ENCODE assay signal across 1 cellular context in the genomic region with DNA sequence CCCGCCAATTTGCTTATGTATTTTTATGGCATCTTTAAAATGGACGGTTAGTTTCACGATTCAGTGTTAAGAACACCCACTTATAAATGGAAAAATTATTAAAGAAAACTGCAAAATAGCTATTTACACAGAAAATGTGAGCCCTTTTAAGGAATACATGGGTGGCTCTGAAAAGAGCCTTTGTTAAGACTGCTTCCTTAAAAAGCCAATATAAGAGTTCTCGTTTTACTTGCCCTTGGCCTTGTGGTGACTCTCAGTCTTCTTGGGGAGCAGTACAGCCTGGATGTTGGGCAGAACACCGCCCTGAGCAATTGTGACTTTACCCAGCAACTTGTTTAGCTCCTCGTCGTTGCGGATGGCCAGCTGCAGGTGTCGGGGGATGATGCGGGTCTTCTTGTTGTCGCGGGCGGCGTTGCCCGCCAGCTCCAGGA.
TF ChIP-seq lines count a peak whose summit lies in the region.

No MANE protein-coding gene starts in this region.

TF ChIP-seq in IMR-90, 13 proteins besides CTCF, POLR2A, EP300 and RAD21 (continued from another document):
- TF ChIP-seq SMC3 (IDR thresholded peaks at IDR 0.05; ENCODE audit: low read depth, low read length): no peak
